8 cellular contexts compared by ENCODE assay signal in genomic region chr9:121278535-121279169, GRCh38. TPM values are rescaled to one million over a fixed set of nuclear protein-coding genes. Genes with fewer than 3 reads are reported as not detected.
A peak's percentile ranks its signal among the peaks of the same experiment; 100 is the strongest.
DNase-seq lines count a peak whose midpoint lies in the region; ATAC-seq and TF ChIP-seq lines count a peak whose summit lies in the region.

No MANE protein-coding gene starts in this region.

- H3K36me3 ChIP-seq in NT2/D1 (ENCODE audit: insufficient read depth, insufficient read length, low read length) (peaks cover 14% of the 10 kb centered on the region), adrenal gland (replicated peaks in 1 of 2) (no peaks in the 10 kb centered on the region), heart left ventricle (peaks cover 0 to 7% (median 0%) of the 10 kb centered on the region in 9 donors)

- intact Hi-C loops in adrenal gland (cut with DNase I) = loop anchor here in 1 of 2 donors (10.0 kb wide), 1 partner anchor 64 kb away; no protein-coding TSS in a partner anchor
- intact Hi-C loops in heart left ventricle (cut with DNase I) = loop anchor here in 8 of 10 donors (2.0 to 10.0 kb wide), 9 partner anchors 34 to 99 kb away; partner anchors contain the start of gene STOM (in 2 of the 8)

- TF ChIP-seq POLR2A in adrenal gland (IDR thresholded peaks at IDR 0.05) (peak in 1 of 2 donors; percentile 44), heart left ventricle (IDR thresholded peaks at IDR 0.05) (peak in 1 of 2 donors; percentile 35)

- H3K27me3 ChIP-seq in NT2/D1 (ENCODE audit: insufficient read depth, insufficient read length) (peaks cover 13% of the 10 kb centered on the region), adrenal gland (no peaks in the 10 kb centered on the region), heart left ventricle (no peaks in the 10 kb centered on the region)

- ATAC-seq in HG02588 (IDR thresholded peaks at IDR 0.05; ENCODE audit: unreplicated experiment) = peak; percentile 51
- ATAC-seq in heart left ventricle = peak; percentile 52 to 72 (median 64)
- no peak for ATAC-seq in GM18511 (IDR thresholded peaks at IDR 0.05; ENCODE audit: unreplicated experiment)

- H3K4me3 ChIP-seq in NT2/D1 (ENCODE audit: insufficient read length, low read depth) (no peak overlapping the region), adrenal gland (no peak overlapping the region), heart left ventricle (peak overlapping the region in 1 of 12 donors; percentile 7)

- H3K27ac Mint-ChIP-seq in progenitor cell of endocrine pancreas = no peak overlapping the region

- H3K9me3 ChIP-seq in NT2/D1 (ENCODE audit: insufficient read depth, low read length) = no peaks in the 10 kb centered on the region
- H3K9me3 ChIP-seq in adrenal gland (replicated peaks in 1 of 3) = no peaks in the 10 kb centered on the region
- no peaks in the 10 kb centered on the region for H3K9me3 ChIP-seq in heart left ventricle

- peak overlapping the region; percentile 1 to 95 (median 66) for H3K27ac ChIP-seq in adrenal gland
- H3K27ac ChIP-seq in heart left ventricle = peak overlapping the region; percentile 0 to 100 (median 96)

- peak overlapping the region; percentile 18 for H3K9ac ChIP-seq in NT2/D1 (ENCODE audit: insufficient read length, low read depth)

- peaks cover 12% of the 10 kb centered on the region for H3K27me3 Mint-ChIP-seq in progenitor cell of endocrine pancreas

- H3K4me3 Mint-ChIP-seq in progenitor cell of endocrine pancreas (ENCODE audit: low read depth) = no peak overlapping the region

- H3K36me3 Mint-ChIP-seq in progenitor cell of endocrine pancreas (ENCODE audit: insufficient read depth) = peaks cover 2% of the 10 kb centered on the region

- H3K4me1 ChIP-seq in NT2/D1 (ENCODE audit: insufficient read depth, insufficient read length) (peaks cover 21% of the 10 kb centered on the region), adrenal gland (replicated peaks in 1 of 2) (peaks cover 42 to 65% of the 10 kb centered on the region in 2 donors), heart left ventricle (peaks cover 31 to 96% (median 69%) of the 10 kb centered on the region in 12 donors)

- TF ChIP-seq CTCF in adrenal gland (IDR thresholded peaks at IDR 0.05) = peak; percentile 67 to 93 (median 84)
- TF ChIP-seq CTCF in heart left ventricle (IDR thresholded peaks at IDR 0.05) = peak; percentile 73 to 93 (median 86)
- peak; percentile 71 for TF ChIP-seq CTCF in progenitor cell of endocrine pancreas (IDR thresholded peaks at IDR 0.05; ENCODE audit: unreplicated experiment)

- DNase-seq in DMS53 treated with DMSO at 0.1 percent for 48 hours (lab: John Stamatoyannopoulos, UW; ENCODE audit: unreplicated experiment) (peak; percentile 55), NT2/D1 (ENCODE audit: low read depth, low spot score) (no peak), adrenal gland (peak; percentile 67 to 90 (median 76)), heart left ventricle (peak; percentile 75 to 82 (median 76)), progenitor cell of endocrine pancreas (ENCODE audit: low spot score, unreplicated experiment) (no peak), SHP77 treated with DMSO at 0.1 percent for 48 hours (lab: John Stamatoyannopoulos, UW) (no peak)

- H3K4me1 Mint-ChIP-seq in progenitor cell of endocrine pancreas (ENCODE audit: low read depth) = peaks cover 4% of the 10 kb centered on the region

- 17 to 22% (median 21%) methylated on average over 9 to 13 of the region's 13 CpGs for WGBS in adrenal gland, 4 donors
- WGBS in heart left ventricle, 4 donors = 25 to 32% (median 27%) methylated on average over 12 to 13 of the region's 13 CpGs

- no peaks in the 10 kb centered on the region for H3K9me3 Mint-ChIP-seq in progenitor cell of endocrine pancreas (ENCODE audit: low read depth)

RNA-seq across cellular contexts. Expression of gene GSN, which starts 10.7 kb away (rescaled TPM):
- total RNA-seq in adrenal gland (100 to 1,000 TPM; 152 to 735 (median 374) TPM), heart left ventricle (1,000 to 10,000 TPM in 2 of 9 donors, 100 to 1,000 TPM in 7; 422 to 2,088 (median 703) TPM), progenitor cell of endocrine pancreas (35.0 and 41.4 TPM in 2 replicates)
- polyA plus RNA-seq in adrenal gland (100 to 1,000 TPM in 2 of 3 donors, 10 to 100 TPM in 1; 78.5 to 432 (median 180) TPM), heart left ventricle (100 to 1,000 TPM; 379 to 481 TPM)

Comparison
In these comparisons a context has a peak if more than half of its experiments do, and no peak if none do; other contexts are left out.
1. DNase-seq: peak in DMS53 treated with DMSO at 0.1 percent for 48 hours (single experiment), adrenal gland (7 of 7) and heart left ventricle (5 of 5); none in NT2/D1 (single experiment), progenitor cell of endocrine pancreas (single experiment) and SHP77 treated with DMSO at 0.1 percent for 48 hours (single experiment).
2. Peak in every context shown above with its lines, with median percentiles within 50 percentile points of each other: CTCF ChIP-seq.